In the genomic region with DNA sequence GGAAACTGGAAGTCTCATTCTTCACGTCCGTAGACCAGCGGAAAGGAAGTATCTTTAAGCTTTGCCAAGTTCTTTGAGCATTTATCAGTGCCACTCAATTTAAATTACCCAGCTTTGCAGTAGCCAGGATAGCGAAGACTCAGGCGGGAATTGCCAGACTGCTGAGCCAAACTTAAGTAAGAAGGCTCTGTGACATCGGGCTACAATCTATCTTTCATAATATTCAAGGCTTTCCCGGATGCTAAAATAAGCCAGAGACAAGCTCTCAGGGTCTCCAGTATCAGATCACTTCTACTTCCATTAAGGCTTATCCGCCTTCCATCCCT, we compare ENCODE assay signal across 8 cellular contexts. TPM values are rescaled to one million over a fixed set of nuclear protein-coding genes. Genes with fewer than 3 reads are reported as not detected.
DNase-seq lines count a peak whose midpoint lies in the region; ATAC-seq and TF ChIP-seq lines count a peak whose summit lies in the region.

No MANE protein-coding gene starts in this region.

- 1 to 2% methylated on average over 8 of the region's 8 CpGs for WGBS in heart right ventricle, 2 donors

- peak overlapping the region; percentile 91 for H3K4me2 ChIP-seq in skeletal muscle satellite cell (ENCODE audit: low read length)

- intact Hi-C loops in heart right ventricle (cut with DNase I) = loop anchor here in 1 of 10 donors (5.0 kb wide), 1 partner anchor 204 kb away; a partner anchor contains a TSS

- H3K4me3 ChIP-seq in WI38 (ENCODE audit: low read depth, low read length) (peak overlapping the region; percentile 85), heart right ventricle (peak overlapping the region; percentile 26 to 80 (median 66)), skeletal muscle satellite cell (ENCODE audit: low read length) (peak overlapping the region; percentile 91)

- H3K9me3 ChIP-seq in heart right ventricle (no peaks in the 10 kb centered on the region), skeletal muscle satellite cell (replicated peaks; ENCODE audit: low read length) (no peaks in the 10 kb centered on the region)

- peaks cover 0 to 22% (median 9%) of the 10 kb centered on the region in 9 donors for H3K4me1 ChIP-seq in heart right ventricle
- peaks cover 17% of the 10 kb centered on the region for H3K4me1 ChIP-seq in skeletal muscle satellite cell (ENCODE audit: control insufficient read depth, insufficient read depth, low read length)

- peaks cover 0 to 28% (median 6%) of the 10 kb centered on the region in 9 donors for H3K36me3 ChIP-seq in heart right ventricle
- peaks cover 14% of the 10 kb centered on the region for H3K36me3 ChIP-seq in skeletal muscle satellite cell (ENCODE audit: insufficient read depth, low read length)

- H3K27ac ChIP-seq in heart right ventricle = peak overlapping the region in 9 of 10 donors; percentile 47 to 85 (median 67)

- H3K27me3 ChIP-seq in heart right ventricle (no peaks in the 10 kb centered on the region), skeletal muscle satellite cell (ENCODE audit: control insufficient read depth, insufficient read depth, low read length) (no peaks in the 10 kb centered on the region)

- ATAC-seq in GM18517 (IDR thresholded peaks at IDR 0.05; ENCODE audit: unreplicated experiment) = peak; percentile 12
- ATAC-seq in HG02642 (IDR thresholded peaks at IDR 0.05; ENCODE audit: poor library complexity, unreplicated experiment) = peak; percentile 14
- ATAC-seq in heart right ventricle = peak; percentile 46 to 80 (median 58)

- H3K9ac ChIP-seq in skeletal muscle satellite cell (ENCODE audit: low read depth, low read length) = peak overlapping the region; percentile 84

- TF ChIP-seq CTCF in WI38 (IDR thresholded peaks at IDR 0.05; ENCODE audit: low read depth, low read length) (no peak), heart right ventricle (IDR thresholded peaks at IDR 0.05) (no peak)

- DNase-seq in heart right ventricle (no peak), NCI-H2029 treated with DMSO at 0.1 percent for 48 hours (lab: John Stamatoyannopoulos, UW) (no peak), SIG-M5 treated with dmso at 0.1 percent for 504 hours (lab: John Stamatoyannopoulos, UW; ENCODE audit: unreplicated experiment) (no peak)
- no peak for DNase-seq in stimulated activated naive CD4-positive, alpha-beta T cell treated with Interleukin-2 at 50 U/mL for 16 hours (lab: John Stamatoyannopoulos, UW)

RNA-seq across cellular contexts. Expression of a gene that starts 0.4 kb away (rescaled TPM):
- total RNA-seq in heart right ventricle = 1 to 10 TPM in 1 of 10 donors, under 1 TPM in 8, not detected in 1; 0.09 to 2.1 (median 0.26) TPM
- under 1 TPM; 0.03 to 0.22 TPM for polyA plus RNA-seq in heart right ventricle
- total RNA-seq in skeletal muscle satellite cell (2012; rRNA removed) = 4.3 and 5.0 TPM in 2 replicates
